ENCODE assay signal across 14 cellular contexts in genomic region chr7:20439384-20439783, GRCh38.
"Had no signal": no experiment of that assay in that cellular context is flagged by ENCODE, and none has a peak within 500 bp of the region (broad histone marks: within the 10 kb centered on the region; RNA-seq: fewer than 3 reads in every experiment).

No MANE protein-coding gene starts in this region.

- H3K36me3 ChIP-seq: prostate gland, right lobe of liver had no signal

- H3K4me3 ChIP-seq: dorsolateral prefrontal cortex, prostate gland, right lobe of liver had no signal

- H3K27ac ChIP-seq: dorsolateral prefrontal cortex, prostate gland, right lobe of liver had no signal

- H3K27ac Mint-ChIP-seq: activated T-helper 1 cell treated with anti-CD3 and anti-CD28 coated beads, Interleukin-12 subunit alpha, Interleukin-12 subunit beta, Interleukin-2, Interleukin-4 antibody, amounts not matched to agents 30 ng/mL and 10 ng/mL and 1 ng/mL, durations not matched to agents 14 hours and 24 hours and 36 hours; naive thymus-derived CD4-positive, alpha-beta T cell; stimulated activated effector memory CD8-positive, alpha-beta T cell treated with anti-CD3 and anti-CD28 coated beads, Interleukin-12 subunit alpha, Interleukin-12 subunit beta, amount 100 ng/mL, for 72 hours; WTC11 had no signal

- DNase-seq: activated CD4-positive, alpha-beta T cell treated with anti-CD3 and anti-CD28 coated beads for 48 hours; activated naive CD4-positive, alpha-beta T cell; aorta; dorsolateral prefrontal cortex; midbrain; naive thymus-derived CD4-positive, alpha-beta T cell; occipital lobe; right lobe of liver; T-helper 9 cell had no signal

- H3K36me3 Mint-ChIP-seq: naive thymus-derived CD4-positive, alpha-beta T cell; stimulated activated effector memory CD8-positive, alpha-beta T cell treated with anti-CD3 and anti-CD28 coated beads, Interleukin-12 subunit alpha, Interleukin-12 subunit beta, amount 100 ng/mL, for 72 hours; WTC11 had no signal

- H3K4me1 Mint-ChIP-seq: naive thymus-derived CD4-positive, alpha-beta T cell; stimulated activated effector memory CD8-positive, alpha-beta T cell treated with anti-CD3 and anti-CD28 coated beads, Interleukin-12 subunit alpha, Interleukin-12 subunit beta, amount 100 ng/mL, for 72 hours had no signal

- H3K9me3 ChIP-seq: prostate gland, right lobe of liver had no signal

- ATAC-seq: esophagus mucosa had no signal

- H3K4me1 ChIP-seq: prostate gland, right lobe of liver had no signal

- H3K4me3 Mint-ChIP-seq: activated T-helper 1 cell treated with anti-CD3 and anti-CD28 coated beads, Interleukin-12 subunit alpha, Interleukin-12 subunit beta, Interleukin-2, Interleukin-4 antibody, amounts not matched to agents 30 ng/mL and 10 ng/mL and 1 ng/mL, durations not matched to agents 14 hours and 24 hours and 36 hours; naive thymus-derived CD4-positive, alpha-beta T cell; stimulated activated effector memory CD8-positive, alpha-beta T cell treated with anti-CD3 and anti-CD28 coated beads, Interleukin-12 subunit alpha, Interleukin-12 subunit beta, amount 100 ng/mL, for 72 hours; WTC11 had no signal

- H3K27me3 ChIP-seq: right lobe of liver had no signal

- H3K9me3 Mint-ChIP-seq: activated T-helper 1 cell treated with anti-CD3 and anti-CD28 coated beads, Interleukin-12 subunit alpha, Interleukin-12 subunit beta, Interleukin-2, Interleukin-4 antibody, amounts not matched to agents 30 ng/mL and 10 ng/mL and 1 ng/mL, durations not matched to agents 14 hours and 24 hours and 36 hours; WTC11 had no signal
